ENCODE assay signal across 30 cellular contexts in the genomic region with DNA sequence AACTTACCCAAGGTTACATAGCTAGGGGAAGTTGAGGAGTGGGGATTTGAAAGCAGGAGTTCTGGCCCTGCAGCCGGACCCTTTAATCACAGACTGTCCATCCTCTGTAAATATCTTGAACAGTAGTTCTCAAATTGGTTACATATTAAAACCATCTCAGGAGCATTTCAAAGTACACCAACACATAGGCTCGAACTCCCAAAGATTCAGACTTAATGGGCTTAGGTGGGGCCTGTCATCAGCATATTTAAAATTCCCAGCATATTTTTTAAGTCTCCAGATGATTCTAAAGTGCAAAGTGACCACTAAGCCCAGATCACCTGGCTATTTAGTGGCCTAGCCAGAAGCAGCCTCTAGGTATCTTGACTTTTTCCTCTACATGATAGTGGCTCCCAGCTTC.
"Had no signal": no experiment of that assay in that cellular context is flagged by ENCODE, and none has a peak within 500 bp of the region (broad histone marks: within the 10 kb centered on the region; RNA-seq: fewer than 3 reads in every experiment).

No MANE protein-coding gene starts in this region.

- ATAC-seq: activated naive CD4-positive, alpha-beta T cell treated with anti-CD3 and anti-CD28 coated beads, Interleukin-2, amount 50 U/mL, for 72 hours; activated T-cell treated with anti-CD3 and anti-CD28 coated beads, Interleukin-2, amount 50 U/mL, for 4 hours; body of pancreas; PC-3 had no signal

- H3K9ac ChIP-seq: SK-N-SH had no signal

- H3K9me3 ChIP-seq: adrenal gland, body of pancreas, breast epithelium, Peyer's patch, SJSA1 had no signal

- H3K4me2 ChIP-seq: SK-N-SH had no signal

- H3K4me3 ChIP-seq: adrenal gland, body of pancreas, breast epithelium, Peyer's patch, SJSA1 had no signal

- H3K27me3 ChIP-seq: adrenal gland, body of pancreas, breast epithelium, Peyer's patch, SJSA1 had no signal

- DNase-seq: activated B cell treated with CpG ODN at 0.5 μM for 24 hours; activated CD4-positive, alpha-beta memory T cell treated with anti-CD3 and anti-CD28 coated beads for 36 hours; activated CD4-positive, alpha-beta T cell treated with anti-CD3 and anti-CD28 coated beads for 4 hours; activated CD4-positive, alpha-beta T cell treated with anti-CD3 and anti-CD28 coated beads, Interleukin-2, amount 50 U/mL, for 1 hour; activated CD4-positive, CD25-positive, alpha-beta regulatory T cell treated with anti-CD3 and anti-CD28 coated beads, Interleukin-2, amount 50 U/mL, for 72 hours; activated CD8-positive, alpha-beta memory T cell treated with anti-CD3 and anti-CD28 coated beads, Interleukin-2, amount 50 U/mL, for 4 hours; activated gamma-delta T cell treated with Interleukin-2 at 50 U/mL for 16 hours; activated naive CD4-positive, alpha-beta T cell treated with anti-CD3 and anti-CD28 coated beads for 36 hours; activated T-cell treated with anti-CD3 and anti-CD28 coated beads for 4 hours; activated T-cell treated with anti-CD3 and anti-CD28 coated beads, Interleukin-2, amount 50 U/mL, for 4 hours; adrenal gland; body of pancreas; cerebellar nuclear complex; Karpas-422; NCI-H1105; NCI-H1417 treated with DMSO at 0.1 percent for 48 hours; NCI-H1930; NCI-H2081 treated with DMSO at 0.1 percent for 48 hours; NCI-H345; NCI-H526; NCI-H748 treated with DMSO at 0.1 percent for 48 hours; NK-92 treated with Interleukin-12 subunit alpha and Interleukin-12 subunit beta, amount 100 ng/mL, for 24 hours; PC-3; Peyer's patch; RPMI8226; SHP77 treated with DMSO at 0.1 percent for 48 hours; SK-N-SH had no signal

- H3K27ac ChIP-seq: adrenal gland, body of pancreas, breast epithelium, Peyer's patch, SJSA1 had no signal

- H3K4me1 ChIP-seq: adrenal gland, body of pancreas, breast epithelium, Peyer's patch, SJSA1 had no signal

- H3K36me3 ChIP-seq: adrenal gland, breast epithelium, Peyer's patch, SJSA1 had no signal
